ENCODE assay signal across 15 cellular contexts in the genomic region with DNA sequence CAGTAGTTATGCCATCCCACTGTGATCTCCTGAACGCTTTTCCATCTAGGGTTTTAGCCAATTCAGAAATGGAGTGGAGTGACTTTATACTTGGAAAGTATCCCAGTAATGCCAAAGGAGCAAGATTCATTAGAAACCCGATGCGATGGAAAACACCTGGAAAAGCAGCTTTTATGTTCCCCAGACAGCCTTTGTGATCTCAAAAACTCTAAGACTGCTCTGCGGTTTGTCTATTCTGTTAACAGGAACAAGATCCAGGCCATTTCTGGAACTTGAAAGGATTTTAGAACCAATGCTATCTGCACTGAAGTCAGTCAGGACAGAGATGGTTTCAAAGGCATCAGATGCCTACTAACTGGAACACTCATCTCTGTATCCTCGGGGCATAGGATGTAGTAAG.
A peak's percentile ranks its signal among the peaks of the same experiment; 100 is the strongest.
DNase-seq lines count a peak whose midpoint lies in the region; FAIRE-seq and TF ChIP-seq lines count a peak whose summit lies in the region.
"Had no signal": no experiment of that assay in that cellular context is flagged by ENCODE, and none has a peak within 500 bp of the region (broad histone marks: within the 10 kb centered on the region; RNA-seq: fewer than 3 reads in every experiment).

No MANE protein-coding gene starts in this region.

- no peaks in the 10 kb centered on the region for H3K27me3 Mint-ChIP-seq in chondrocyte (ENCODE audit: low read depth)
- H3K27me3 Mint-ChIP-seq: activated CD4-positive, alpha-beta memory T cell treated with anti-CD3 and anti-CD28 coated beads for 36 hours; activated naive CD4-positive, alpha-beta T cell treated with anti-CD3 and anti-CD28 coated beads, Interleukin-2, amount 50 U/mL, for 24 hours; activated T-cell treated with anti-CD3 and anti-CD28 coated beads, Interleukin-2, amount 50 U/mL, for 24 hours had no signal

- peak overlapping the region; percentile 11 for H3K56ac ChIP-seq in mesendoderm (ENCODE audit: low read length)

- H3K27me3 ChIP-seq in mesendoderm (ENCODE audit: insufficient read depth, low read length, poor library complexity) = no peaks in the 10 kb centered on the region
- H3K27me3 ChIP-seq: breast epithelium had no signal

- no peak overlapping the region for H4K8ac ChIP-seq in mesendoderm (ENCODE audit: low read depth, low read length)

- no peaks in the 10 kb centered on the region for H3K79me2 ChIP-seq in mesendoderm (ENCODE audit: control insufficient read depth, insufficient read depth, low read length)

- TF ChIP-seq CTCF in AG10803 (conservative IDR thresholded peaks at IDR 0.05; ENCODE audit: low read length) (no peak), chondrocyte (IDR thresholded peaks at IDR 0.05) (no peak), D721Med (IDR thresholded peaks at IDR 0.05; ENCODE audit: insufficient read depth, missing control alignments) (no peak)

- no peak overlapping the region for H3K27ac ChIP-seq in mesendoderm (ENCODE audit: low read depth, low read length)
- H3K27ac ChIP-seq: breast epithelium had no signal

- H3K23ac ChIP-seq in mesendoderm (ENCODE audit: low read length) = no peak overlapping the region

- H2BK120ac ChIP-seq in mesendoderm (ENCODE audit: low read depth, low read length) = peak overlapping the region; percentile 6

- no peak for FAIRE-seq in D721Med (lab: Jason Lieb, UNC)
- FAIRE-seq: HepG2 had no signal

- no peaks in the 10 kb centered on the region for H3K36me3 ChIP-seq in mesendoderm (ENCODE audit: control insufficient read depth, insufficient read depth, low read length)
- H3K36me3 ChIP-seq: breast epithelium had no signal

- no peak overlapping the region for H3K4me2 ChIP-seq in mesendoderm (ENCODE audit: low read length)

- H3K4me1 ChIP-seq in mesendoderm (ENCODE audit: control insufficient read depth, low read depth, low read length) = peaks cover 8% of the 10 kb centered on the region
- H3K4me1 ChIP-seq: breast epithelium had no signal

- peaks cover 64% of the 10 kb centered on the region for H3K4me1 Mint-ChIP-seq in chondrocyte (ENCODE audit: low read depth)
- H3K4me1 Mint-ChIP-seq: activated naive CD4-positive, alpha-beta T cell treated with anti-CD3 and anti-CD28 coated beads, Interleukin-2, amount 50 U/mL, for 24 hours had no signal

- H3K4me3 ChIP-seq in AG10803 (ENCODE audit: low read length) (no peak overlapping the region), mesendoderm (ENCODE audit: low read length) (no peak overlapping the region)
- H3K4me3 ChIP-seq: breast epithelium had no signal

- peak overlapping the region; percentile 14 for H3K18ac ChIP-seq in mesendoderm (ENCODE audit: low read length)

- peak overlapping the region; percentile 70 for H3K4ac ChIP-seq in mesendoderm (ENCODE audit: low read depth, low read length)

- H3K36me3 Mint-ChIP-seq in chondrocyte (ENCODE audit: low read depth) = no peaks in the 10 kb centered on the region
- H3K36me3 Mint-ChIP-seq: activated CD4-positive, alpha-beta memory T cell treated with anti-CD3 and anti-CD28 coated beads for 36 hours; activated naive CD4-positive, alpha-beta T cell treated with anti-CD3 and anti-CD28 coated beads, Interleukin-2, amount 50 U/mL, for 24 hours had no signal

- no peak overlapping the region for H4K5ac ChIP-seq in mesendoderm (ENCODE audit: low read length)

- peak overlapping the region; percentile 27 for H3K27ac Mint-ChIP-seq in chondrocyte (ENCODE audit: unreplicated experiment)
- H3K27ac Mint-ChIP-seq: activated CD4-positive, alpha-beta memory T cell treated with anti-CD3 and anti-CD28 coated beads for 36 hours; activated naive CD4-positive, alpha-beta T cell treated with anti-CD3 and anti-CD28 coated beads, Interleukin-2, amount 50 U/mL, for 24 hours; activated T-cell treated with anti-CD3 and anti-CD28 coated beads, Interleukin-2, amount 50 U/mL, for 24 hours had no signal

- H3K9ac ChIP-seq in mesendoderm (ENCODE audit: low read length) = no peak overlapping the region

- H2BK5ac ChIP-seq in mesendoderm (ENCODE audit: low read length) = no peak overlapping the region

- no peaks in the 10 kb centered on the region for H3K9me3 Mint-ChIP-seq in chondrocyte (ENCODE audit: low read depth)
- H3K9me3 Mint-ChIP-seq: activated CD4-positive, alpha-beta memory T cell treated with anti-CD3 and anti-CD28 coated beads for 36 hours; activated naive CD4-positive, alpha-beta T cell treated with anti-CD3 and anti-CD28 coated beads, Interleukin-2, amount 50 U/mL, for 24 hours; activated T-cell treated with anti-CD3 and anti-CD28 coated beads, Interleukin-2, amount 50 U/mL, for 24 hours had no signal

- H3K79me1 ChIP-seq in mesendoderm (ENCODE audit: low read length) = peaks cover 3% of the 10 kb centered on the region

- H2BK15ac ChIP-seq in mesendoderm (replicated peaks; ENCODE audit: low read depth) = no peak overlapping the region

- no CpG with 5 or more reads among the region's 5 CpGs for WGBS in mesendoderm (ENCODE audit: extremely low coverage, insufficient coverage, low lambda C conversion rate)

- DNase-seq in AG10803 (ENCODE audit: low read depth) (peak; percentile 54), NCI-H2107 (lab: John Stamatoyannopoulos, UW) (peak; percentile 4), chondrocyte (ENCODE audit: low spot score) (no peak), mesendoderm (no peak), DMS 273 treated with DMSO at 0.1 percent for 48 hours (lab: John Stamatoyannopoulos, UW) (no peak), SKM-1 (lab: John Stamatoyannopoulos, UW; ENCODE audit: unreplicated experiment) (no peak), NCI-H1048 (lab: John Stamatoyannopoulos, UW) (no peak), D721Med (ENCODE audit: insufficient read length, low spot score) (no peak)
- DNase-seq: activated CD4-positive, alpha-beta memory T cell treated with anti-CD3 and anti-CD28 coated beads for 36 hours; activated T-cell treated with anti-CD3 and anti-CD28 coated beads, Interleukin-2, amount 50 U/mL, for 24 hours; islet precursor cell; T-helper 1 cell had no signal

- no peak overlapping the region for H3K4me3 Mint-ChIP-seq in chondrocyte (ENCODE audit: unreplicated experiment)
- H3K4me3 Mint-ChIP-seq: activated CD4-positive, alpha-beta memory T cell treated with anti-CD3 and anti-CD28 coated beads for 36 hours; activated naive CD4-positive, alpha-beta T cell treated with anti-CD3 and anti-CD28 coated beads, Interleukin-2, amount 50 U/mL, for 24 hours; activated T-cell treated with anti-CD3 and anti-CD28 coated beads, Interleukin-2, amount 50 U/mL, for 24 hours had no signal

- no peak overlapping the region for H2AK5ac ChIP-seq in mesendoderm (ENCODE audit: low read length)

Comparison
In these comparisons a context has a peak if more than half of its experiments do, and no peak if none do; other contexts are left out.
1. DNase-seq: peak in AG10803 (single experiment) and NCI-H2107 (single experiment); none in chondrocyte (single experiment), mesendoderm (single experiment), DMS 273 treated with DMSO at 0.1 percent for 48 hours (single experiment), SKM-1 (single experiment), NCI-H1048 (single experiment) and D721Med (single experiment).